ENCODE assay signal across 1 cellular context in genomic region chr19:12720851-12721655, GRCh38.
TF ChIP-seq lines count a peak whose summit lies in the region.

No MANE protein-coding gene starts in this region.

TF ChIP-seq in WTC11, 78 proteins besides CTCF, POLR2A, EP300 and RAD21 (continued from another document):
- TF ChIP-seq PRDM15 (CRISPR knock-in tag; IDR thresholded peaks at IDR 0.05) (peak; percentile 13; the same call in 1 of the 2 replicates), USF2 (CRISPR knock-in tag; IDR thresholded peaks at IDR 0.05) (no peak)
TF ChIP-seq in WTC11: peak in this region for 2.
